20 cellular contexts compared by ENCODE assay signal in genomic region chr6:35796236-35796635, GRCh38. TPM values are rescaled to one million over a fixed set of nuclear protein-coding genes. Genes with fewer than 3 reads are reported as not detected.
DNase-seq lines count a peak whose midpoint lies in the region; ATAC-seq, FAIRE-seq and TF ChIP-seq lines count a peak whose summit lies in the region.
"Had no signal": no experiment of that assay in that cellular context is flagged by ENCODE, and none has a peak within 500 bp of the region (broad histone marks: within the 10 kb centered on the region; RNA-seq: fewer than 3 reads in every experiment).

No MANE protein-coding gene starts in this region.

- CTCF ChIA-PET in CD8-positive, alpha-beta memory T cell (lab: Charles Lee), result no interaction called here

- H3K4me3 ChIP-seq in H7 (ENCODE audit: insufficient read depth, low read depth, low read length) (no peak overlapping the region), astrocyte (ENCODE audit: insufficient read depth, low read depth, low read length) (no peak overlapping the region)
- no peak overlapping the region for H3K4me3 ChIP-seq in CD8-positive, alpha-beta memory T cell (ENCODE audit: low read length)
- H3K4me3 ChIP-seq: A549 had no signal

- no peak overlapping the region for H3K9ac ChIP-seq in astrocyte (ENCODE audit: low read length)

- no peaks in the 10 kb centered on the region for H3K79me2 ChIP-seq in astrocyte (ENCODE audit: insufficient read depth, low read length)

- H3K36me3 Mint-ChIP-seq in astrocyte (ENCODE audit: low read depth, unreplicated experiment), result peaks cover 3% of the 10 kb centered on the region
- no peaks in the 10 kb centered on the region for H3K36me3 Mint-ChIP-seq in CD8-positive, alpha-beta memory T cell
- H3K36me3 Mint-ChIP-seq: CD14-positive monocyte; CD8-positive, alpha-beta T cell had no signal

- peaks cover 47% of the 10 kb centered on the region for H3K27me3 Mint-ChIP-seq in astrocyte (ENCODE audit: low read depth, unreplicated experiment)
- H3K27me3 Mint-ChIP-seq in CD8-positive, alpha-beta memory T cell, result peaks cover 10 to 18% of the 10 kb centered on the region in 2 donors

- no peak overlapping the region for H2AFZ ChIP-seq in astrocyte (ENCODE audit: low read depth, low read length)

- POLR2A ChIA-PET in CD8-positive, alpha-beta memory T cell (lab: Charles Lee), result interaction anchor here (0.6 kb wide), 1 partner anchor 93 kb away, joined by 4 read pairs; no protein-coding TSS in a partner anchor

- H3K4me2 ChIP-seq in astrocyte (ENCODE audit: low read length), result no peak overlapping the region
- H3K4me2 ChIP-seq: A549 had no signal

- no peaks in the 10 kb centered on the region for H3K4me1 ChIP-seq in astrocyte (ENCODE audit: insufficient read depth, low read length)
- H3K4me1 ChIP-seq in CD8-positive, alpha-beta memory T cell (ENCODE audit: insufficient read depth, low read length), result no peaks in the 10 kb centered on the region
- H3K4me1 ChIP-seq: A549, BE2C had no signal

- ATAC-seq in GM18858 (IDR thresholded peaks at IDR 0.05; ENCODE audit: unreplicated experiment) (no peak), omental fat pad (ENCODE audit: low FRiP score) (no peak)
- ATAC-seq: CD8-positive, alpha-beta T cell; HepG2 had no signal

- DNase-seq in H7 (peak; percentile 29), astrocyte (ENCODE audit: low read depth) (no peak), epidermal melanocyte (ENCODE audit: insufficient read length, low spot score) (peak; percentile 12), omental fat pad (ENCODE audit: low spot score) (no peak), NOMO-1 treated with DMSO at 0.1 percent for 48 hours (lab: John Stamatoyannopoulos, UW; ENCODE audit: unreplicated experiment) (no peak)
- DNase-seq in CD8-positive, alpha-beta memory T cell, result no peak
- DNase-seq: BE2C; Caco-2; CD8-positive, alpha-beta T cell; DND-41; GDM1; GOT3; HCEC 1CT; HFFc6 had no signal

- H3K4me1 Mint-ChIP-seq in astrocyte (ENCODE audit: low read depth, unreplicated experiment), result peaks cover 3% of the 10 kb centered on the region
- H3K4me1 Mint-ChIP-seq in CD8-positive, alpha-beta memory T cell, result no peaks in the 10 kb centered on the region
- H3K4me1 Mint-ChIP-seq: CD14-positive monocyte had no signal

- TF ChIP-seq CTCF in astrocyte (IDR thresholded peaks at IDR 0.05; ENCODE audit: insufficient read depth, low read depth, low read length) (no peak), omental fat pad (IDR thresholded peaks at IDR 0.05) (no peak)

- H4K20me1 ChIP-seq in astrocyte (ENCODE audit: insufficient read depth, low read length), result no peaks in the 10 kb centered on the region

- no peaks in the 10 kb centered on the region for H3K36me3 ChIP-seq in H7 (replicated peaks; ENCODE audit: control insufficient read depth, insufficient read depth, low read length)
- no peaks in the 10 kb centered on the region for H3K36me3 ChIP-seq in astrocyte (ENCODE audit: insufficient read depth, low read length)
- H3K36me3 ChIP-seq in CD8-positive, alpha-beta memory T cell (ENCODE audit: insufficient read depth, low read length), result no peaks in the 10 kb centered on the region
- H3K36me3 ChIP-seq: BE2C had no signal

- H3K27ac ChIP-seq in astrocyte (ENCODE audit: low read depth, low read length), result no peak overlapping the region
- H3K27ac ChIP-seq in CD8-positive, alpha-beta memory T cell (ENCODE audit: low read depth, low read length), result no peak overlapping the region
- H3K27ac ChIP-seq: A549 had no signal

- no peaks in the 10 kb centered on the region for H3K9me3 Mint-ChIP-seq in astrocyte (ENCODE audit: unreplicated experiment)
- no peaks in the 10 kb centered on the region for H3K9me3 Mint-ChIP-seq in CD8-positive, alpha-beta memory T cell
- H3K9me3 Mint-ChIP-seq: CD8-positive, alpha-beta T cell; HFFc6 had no signal

- peak overlapping the region; percentile 5 for H3K27ac Mint-ChIP-seq in astrocyte (ENCODE audit: unreplicated experiment)
- no peak overlapping the region for H3K27ac Mint-ChIP-seq in CD8-positive, alpha-beta memory T cell
- H3K27ac Mint-ChIP-seq: CD8-positive, alpha-beta T cell; HFFc6 had no signal

- no peaks in the 10 kb centered on the region for H3K9me3 ChIP-seq in astrocyte (ENCODE audit: insufficient read depth, low read depth, low read length)
- no peaks in the 10 kb centered on the region for H3K9me3 ChIP-seq in CD8-positive, alpha-beta memory T cell (ENCODE audit: low read length)
- H3K9me3 ChIP-seq: BE2C, Caco-2 had no signal

- FAIRE-seq in astrocyte (lab: Jason Lieb, UNC), result no peak
- FAIRE-seq: A549, GM18507, HepG2 had no signal

- H3K27me3 ChIP-seq in H7 (ENCODE audit: control insufficient read depth, insufficient read depth, low read length) (peaks cover 2% of the 10 kb centered on the region; the same call in 1 of the 2 replicates), astrocyte (ENCODE audit: insufficient read depth, low read length) (peaks cover 6% of the 10 kb centered on the region)
- H3K27me3 ChIP-seq in CD8-positive, alpha-beta memory T cell (ENCODE audit: insufficient read depth, low read length, poor library complexity, severe bottlenecking), result peaks cover 11% of the 10 kb centered on the region
- H3K27me3 ChIP-seq: BE2C had no signal

- no peak overlapping the region for H3K4me3 Mint-ChIP-seq in astrocyte (ENCODE audit: unreplicated experiment)
- no peak overlapping the region for H3K4me3 Mint-ChIP-seq in CD8-positive, alpha-beta memory T cell
- H3K4me3 Mint-ChIP-seq: CD14-positive monocyte; CD8-positive, alpha-beta T cell; HFFc6 had no signal

RNA-seq across cellular contexts. Expression of gene CLPS, which starts 0.9 kb away (rescaled TPM):
- total RNA-seq in H7 (2014; rRNA removed; shearing (Covaris generic)), result not detected in 2 replicates
- total RNA-seq in astrocyte (not detected in 2 replicates), omental fat pad (not detected)
- total RNA-seq in CD8-positive, alpha-beta memory T cell, result not detected
- polyA plus RNA-seq in CD8-positive, alpha-beta memory T cell, result not detected
- total RNA-seq: Caco-2; CD8-positive, alpha-beta T cell; HepG2; HFFc6 had no signal
- polyA plus RNA-seq: A549, AG04450, CD14-positive monocyte had no signal

RNA-seq across cellular contexts. Expression of gene LHFPL5, which starts 8.9 kb away (rescaled TPM):
- total RNA-seq in H7 (2014; rRNA removed; shearing (Covaris generic)), result not detected in 2 replicates
- total RNA-seq in astrocyte (not detected in 2 replicates), omental fat pad (not detected)
- not detected for total RNA-seq in CD8-positive, alpha-beta memory T cell
- polyA plus RNA-seq in CD8-positive, alpha-beta memory T cell, result not detected
- total RNA-seq: Caco-2; CD8-positive, alpha-beta T cell; HepG2; HFFc6 had no signal
- polyA plus RNA-seq: AG04450, CD14-positive monocyte had no signal

RNA-seq across cellular contexts. Expression of gene CLPSL1, which starts 15.4 kb away (rescaled TPM):
- total RNA-seq in H7 (2014; rRNA removed; shearing (Covaris generic)), result not detected in 2 replicates
- total RNA-seq in astrocyte, result not detected in 2 replicates
- total RNA-seq in omental fat pad, result not detected
- not detected for total RNA-seq in CD8-positive, alpha-beta memory T cell
- polyA plus RNA-seq in CD8-positive, alpha-beta memory T cell, result not detected
- total RNA-seq: Caco-2; CD8-positive, alpha-beta T cell; HepG2; HFFc6 had no signal
- polyA plus RNA-seq: A549, AG04450, CD14-positive monocyte, HepG2 had no signal

RNA-seq across cellular contexts. Expression of gene CLPSL2, which starts 19.8 kb away (rescaled TPM):
- 4.2 and 10.8 TPM in 2 replicates for total RNA-seq in H7 (2014; rRNA removed; shearing (Covaris generic))
- total RNA-seq in astrocyte (not detected in 2 replicates), omental fat pad (not detected)
- not detected for total RNA-seq in CD8-positive, alpha-beta memory T cell
- polyA plus RNA-seq in CD8-positive, alpha-beta memory T cell, result not detected
- total RNA-seq: CD8-positive, alpha-beta T cell; HepG2; HFFc6 had no signal
- polyA plus RNA-seq: AG04450, CD14-positive monocyte, HepG2 had no signal

RNA-seq across cellular contexts. Expression of gene ARMC12, which starts 59.4 kb away (rescaled TPM):
- 0.94 and 3.0 TPM in 2 replicates for total RNA-seq in H7 (2014; rRNA removed; shearing (Covaris generic))
- total RNA-seq in astrocyte (0.25 TPM in 1 of 2 replicates, not detected in the other), omental fat pad (1 to 10 TPM in 2 of 4 donors, under 1 TPM in 1, not detected in 1; 0.69 to 3.2 (median 1.2) TPM)
- under 1 TPM; 0.37 to 0.38 TPM for total RNA-seq in CD8-positive, alpha-beta memory T cell
- polyA plus RNA-seq in CD8-positive, alpha-beta memory T cell, result 0.26 TPM
- total RNA-seq: Caco-2, HepG2 had no signal
- polyA plus RNA-seq: CD14-positive monocyte had no signal

Comparison
In these comparisons a context has a peak if more than half of its experiments do, and no peak if none do; other contexts are left out.
1. DNase-seq: peak in H7 (single experiment) and epidermal melanocyte (single experiment); none in astrocyte (single experiment), omental fat pad (single experiment), NOMO-1 treated with DMSO at 0.1 percent for 48 hours (single experiment) and CD8-positive, alpha-beta memory T cell (0 of 5).